In the genomic region with DNA sequence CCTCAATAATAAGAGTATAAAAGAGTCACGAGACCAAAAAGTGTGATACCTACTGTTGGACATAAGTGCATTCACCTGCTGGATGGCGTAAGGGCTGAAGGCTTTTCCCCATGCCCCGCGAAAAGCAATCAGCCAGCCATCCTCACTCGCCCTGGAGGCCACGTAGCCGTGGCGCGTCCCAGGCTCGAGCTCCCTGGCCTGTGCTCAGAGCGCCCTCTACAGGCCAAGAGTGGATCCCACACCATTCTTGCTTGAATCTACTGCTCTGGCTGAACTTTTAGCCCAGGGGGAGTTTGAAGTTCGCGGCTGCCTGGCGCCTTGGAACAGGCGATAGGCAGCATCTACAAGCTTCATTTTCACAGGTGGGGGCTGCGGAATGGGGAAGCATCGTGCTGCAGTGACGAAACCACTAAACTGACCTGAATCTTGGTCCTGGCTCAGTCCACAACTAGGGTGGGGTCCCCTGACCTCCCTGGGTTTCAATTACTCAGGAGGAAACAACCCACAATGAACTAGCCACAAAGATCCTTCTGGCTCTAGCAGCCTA, we compare ENCODE assay signal across 8 cellular contexts.
DNase-seq lines count a peak whose midpoint lies in the region; ATAC-seq and TF ChIP-seq lines count a peak whose summit lies in the region.

No MANE protein-coding gene starts in this region.

- BruUV-seq in HCT116 (replicated peaks; lab: Mats Ljungman, UMichigan), result no TSS peak

- H3K79me2 ChIP-seq in HCT116 (ENCODE audit: insufficient read depth, low read length), result no peaks in the 10 kb centered on the region

- no peaks in the 10 kb centered on the region for H3K36me3 Mint-ChIP-seq in activated T-helper 17 cell treated with anti-CD3 and anti-CD28 coated beads, Interleukin-2, amount 50 U/mL, for 72 hours (ENCODE audit: low read depth)

- peak; percentile 100 for TF ChIP-seq RAD21 in HCT116 (IDR thresholded peaks at IDR 0.05; ENCODE audit: low read depth)

- no peak for TF ChIP-seq POLR2A in HCT116 (IDR thresholded peaks at IDR 0.05; ENCODE audit: borderline replicate concordance, extremely low read depth, insufficient read depth, insufficient read length)

- H3K4me3 ChIP-seq in HCT116 (replicated peaks in 1 of 2; ENCODE audit: low read depth in 1 of 2, low read length in 2 of 2) (peak overlapping the region in 1 of 2 experiments; percentile 30; a peak in 1 of 4 replicates), foreskin fibroblast (ENCODE audit: low read depth in 1 of 2, low read length in 2 of 2) (no peak overlapping the region)

- intact Hi-C loops in HCT116 (cut with micrococcal nuclease), result loop anchor here (1.0 to 10.0 kb wide), 5 partner anchors 153 to 736 kb away; no protein-coding TSS in a partner anchor

- DNase-seq in GM04503 (ENCODE audit: low read depth) (peak; percentile 21), HCT116 (ENCODE audit: low read depth, low spot score) (peak; percentile 87), M059J (ENCODE audit: low read depth) (peak; percentile 85), RWPE1 (ENCODE audit: low spot score) (peak; percentile 92), foreskin fibroblast (peak; percentile 69 to 93), non-pigmented ciliary epithelial cell (ENCODE audit: low read depth) (peak; percentile 35), superior temporal gyrus (ENCODE audit: extremely low spot score) (peak; percentile 94)

- H3K9me3 Mint-ChIP-seq in activated T-helper 17 cell treated with anti-CD3 and anti-CD28 coated beads, Interleukin-2, amount 50 U/mL, for 72 hours, result no peaks in the 10 kb centered on the region

- H4K20me1 ChIP-seq in HCT116 (ENCODE audit: insufficient read depth), result no peaks in the 10 kb centered on the region

- H3K27me3 Mint-ChIP-seq in activated T-helper 17 cell treated with anti-CD3 and anti-CD28 coated beads, Interleukin-2, amount 50 U/mL, for 72 hours, result peaks cover 4% of the 10 kb centered on the region

- H3K4me1 Mint-ChIP-seq in activated T-helper 17 cell treated with anti-CD3 and anti-CD28 coated beads, Interleukin-2, amount 50 U/mL, for 72 hours, result no peaks in the 10 kb centered on the region

- H3K4me1 ChIP-seq in HCT116 (ENCODE audit: control insufficient read depth in 1 of 2, insufficient read depth in 2 of 2, low read length in 2 of 2), result peaks cover 0 to 4% of the 10 kb centered on the region in 2 experiments; a peak in 1 of 4 replicates

- no peak overlapping the region for H3K27ac ChIP-seq in HCT116 (ENCODE audit: low read depth, low read length)
- H3K27ac ChIP-seq in RWPE1, result no peak overlapping the region

- CTCF ChIA-PET in HCT116 (lab: Charles Lee) (interaction anchor here (0.7 to 5.4 kb wide), 25 partner anchors 8 to 735 kb away, joined by 3 to 94 read pairs (median 4); a partner anchor contains a TSS), RWPE1 (lab: Yijun Ruan, JAX) (interaction anchor here (0.5 to 2.1 kb wide), 36 partner anchors 8 to 848 kb away, joined by 3 to 41 read pairs (median 4); a partner anchor contains a TSS)

- RAD21 ChIA-PET in HCT116 (lab: Charles Lee; ENCODE audit: low non-redundant PET in 1 of 2, low total read pairs in 2 of 2, uncharacterized antibody in 2 of 2, unreplicated experiment in 2 of 2), result interaction anchor here (0.9 to 1.6 kb wide), 3 partner anchors 153 to 286 kb away, joined by 4 to 11 read pairs (median 6); no protein-coding TSS in a partner anchor

- TF ChIP-seq CTCF in HCT116 (IDR thresholded peaks at IDR 0.05 in 2 of 3, conservative IDR thresholded peaks at IDR 0.05 in 1 of 3; ENCODE audit: borderline replicate concordance in 1 of 3, insufficient read depth in 1 of 3, low read depth in 2 of 3, low read length in 2 of 3) (peak; percentile 96 to 98 (median 98)), RWPE1 (conservative IDR thresholded peaks at IDR 0.05; ENCODE audit: low read depth) (peak; percentile 97), foreskin fibroblast (IDR thresholded peaks at IDR 0.05; ENCODE audit: low read depth, low read length) (peak; percentile 99)

- no peak overlapping the region for H3K9ac ChIP-seq in HCT116 (ENCODE audit: low read length)

- POLR2A ChIA-PET in HCT116 (lab: Charles Lee) (interaction anchor here (1.2 to 1.5 kb wide), 2 partner anchors 69 to 288 kb away, joined by 3 to 6 read pairs; no protein-coding TSS in a partner anchor), RWPE1 (lab: Yijun Ruan, JAX; ENCODE audit: low non-redundant PET) (no interaction called here)

- peak; percentile 99 for ATAC-seq in HCT116
- peak; percentile 100 for ATAC-seq in activated T-helper 17 cell treated with anti-CD3 and anti-CD28 coated beads, Interleukin-2, amount 50 U/mL, for 72 hours (replicated peaks)

- peak overlapping the region; percentile 59 for H3K4me2 ChIP-seq in HCT116 (ENCODE audit: low read length)

- H3K9me2 ChIP-seq in HCT116 (ENCODE audit: insufficient read depth), result no peaks in the 10 kb centered on the region

- no peaks in the 10 kb centered on the region for H3K36me3 ChIP-seq in HCT116 (ENCODE audit: control insufficient read depth in 1 of 2, insufficient read depth in 2 of 2, low read length in 2 of 2)

- no peaks in the 10 kb centered on the region for H3K27me3 ChIP-seq in HCT116 (ENCODE audit: insufficient read depth, low read length)

- peak overlapping the region; percentile 53 for H3K27ac Mint-ChIP-seq in activated T-helper 17 cell treated with anti-CD3 and anti-CD28 coated beads, Interleukin-2, amount 50 U/mL, for 72 hours

- peak overlapping the region; percentile 85 for H2AFZ ChIP-seq in HCT116 (ENCODE audit: low read depth, low read length, poor library complexity, severe bottlenecking)

- H3K9me3 ChIP-seq in HCT116 (ENCODE audit: control insufficient read depth in 1 of 2, insufficient read depth in 1 of 2, low read depth in 1 of 2, low read length in 2 of 2), result no peaks in the 10 kb centered on the region

- H3K4me3 Mint-ChIP-seq in activated T-helper 17 cell treated with anti-CD3 and anti-CD28 coated beads, Interleukin-2, amount 50 U/mL, for 72 hours, result peak overlapping the region; percentile 48

TF ChIP-seq in HCT116, 20 proteins besides CTCF, POLR2A, EP300 and RAD21:
- TF ChIP-seq, protein P1, sequence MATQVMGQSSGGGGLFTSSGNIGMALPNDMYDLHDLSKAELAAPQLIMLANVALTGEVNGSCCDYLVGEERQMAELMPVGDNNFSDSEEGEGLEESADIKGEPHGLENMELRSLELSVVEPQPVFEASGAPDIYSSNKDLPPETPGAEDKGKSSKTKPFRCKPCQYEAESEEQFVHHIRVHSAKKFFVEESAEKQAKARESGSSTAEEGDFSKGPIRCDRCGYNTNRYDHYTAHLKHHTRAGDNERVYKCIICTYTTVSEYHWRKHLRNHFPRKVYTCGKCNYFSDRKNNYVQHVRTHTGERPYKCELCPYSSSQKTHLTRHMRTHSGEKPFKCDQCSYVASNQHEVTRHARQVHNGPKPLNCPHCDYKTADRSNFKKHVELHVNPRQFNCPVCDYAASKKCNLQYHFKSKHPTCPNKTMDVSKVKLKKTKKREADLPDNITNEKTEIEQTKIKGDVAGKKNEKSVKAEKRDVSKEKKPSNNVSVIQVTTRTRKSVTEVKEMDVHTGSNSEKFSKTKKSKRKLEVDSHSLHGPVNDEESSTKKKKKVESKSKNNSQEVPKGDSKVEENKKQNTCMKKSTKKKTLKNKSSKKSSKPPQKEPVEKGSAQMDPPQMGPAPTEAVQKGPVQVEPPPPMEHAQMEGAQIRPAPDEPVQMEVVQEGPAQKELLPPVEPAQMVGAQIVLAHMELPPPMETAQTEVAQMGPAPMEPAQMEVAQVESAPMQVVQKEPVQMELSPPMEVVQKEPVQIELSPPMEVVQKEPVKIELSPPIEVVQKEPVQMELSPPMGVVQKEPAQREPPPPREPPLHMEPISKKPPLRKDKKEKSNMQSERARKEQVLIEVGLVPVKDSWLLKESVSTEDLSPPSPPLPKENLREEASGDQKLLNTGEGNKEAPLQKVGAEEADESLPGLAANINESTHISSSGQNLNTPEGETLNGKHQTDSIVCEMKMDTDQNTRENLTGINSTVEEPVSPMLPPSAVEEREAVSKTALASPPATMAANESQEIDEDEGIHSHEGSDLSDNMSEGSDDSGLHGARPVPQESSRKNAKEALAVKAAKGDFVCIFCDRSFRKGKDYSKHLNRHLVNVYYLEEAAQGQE (IDR thresholded peaks at IDR 0.05; ENCODE audit: low read depth), result no peak
- no peak for TF ChIP-seq ZNF274 (IDR thresholded peaks at IDR 0.05; ENCODE audit: low read depth, low read length)
- TF ChIP-seq FOSL1 (IDR thresholded peaks at IDR 0.05; ENCODE audit: low read depth), result no peak
- peak; percentile 19; the same call in 1 of the 2 replicates for TF ChIP-seq POLR2AphosphoS5 (IDR thresholded peaks at IDR 0.05; ENCODE audit: low read depth, low read length)
- peak; percentile 82 for TF ChIP-seq YY1 (IDR thresholded peaks at IDR 0.05; ENCODE audit: extremely low read depth, insufficient replicate concordance, low read depth, low read length)
- no peak for TF ChIP-seq SIN3A (IDR thresholded peaks at IDR 0.05; ENCODE audit: low read depth)
- peak; percentile 30; the same call in 1 of the 2 replicates for TF ChIP-seq CBX3 (IDR thresholded peaks at IDR 0.05; ENCODE audit: low read depth)
- TF ChIP-seq, protein P2, sequence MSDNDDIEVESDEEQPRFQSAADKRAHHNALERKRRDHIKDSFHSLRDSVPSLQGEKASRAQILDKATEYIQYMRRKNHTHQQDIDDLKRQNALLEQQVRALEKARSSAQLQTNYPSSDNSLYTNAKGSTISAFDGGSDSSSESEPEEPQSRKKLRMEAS (IDR thresholded peaks at IDR 0.05), result peak; percentile 29; the same call in 1 of the 2 replicates
TF ChIP-seq in HCT116: peak in this region for 4.

Comparison
In these comparisons a context has a peak if more than half of its experiments do, and no peak if none do; other contexts are left out.
1. DNase-seq: peak in every context shown above with its lines; median percentile 94 in superior temporal gyrus; 92 in RWPE1; 87 in HCT116; 85 in M059J; 81 in foreskin fibroblast; 35 in non-pigmented ciliary epithelial cell; 21 in GM04503.